23 cellular contexts compared by ENCODE assay signal in the genomic region with DNA sequence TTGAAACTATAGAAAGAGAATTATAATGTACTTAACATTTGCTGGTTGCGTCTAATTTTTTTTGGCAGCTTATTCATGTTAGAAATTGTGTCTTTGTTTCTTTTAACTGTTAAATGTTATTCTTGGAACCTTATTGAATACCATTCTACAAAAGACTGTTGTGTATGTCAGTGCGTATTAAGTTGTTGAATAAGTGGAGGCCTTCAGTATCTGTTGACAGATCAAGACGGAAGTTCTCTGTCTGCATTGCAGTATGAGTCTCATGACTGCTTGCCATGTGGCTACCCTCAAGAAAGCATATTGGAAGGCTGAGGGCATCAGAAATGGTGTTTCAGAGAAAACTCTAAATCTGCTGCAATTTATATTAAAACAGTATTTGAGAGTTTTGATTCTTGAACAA.
"Had no signal": no experiment of that assay in that cellular context is flagged by ENCODE, and none has a peak within 500 bp of the region (broad histone marks: within the 10 kb centered on the region; RNA-seq: fewer than 3 reads in every experiment).

No MANE protein-coding gene starts in this region.

- H3K9me3 ChIP-seq: adrenal gland, body of pancreas, suprapubic skin had no signal

- H3K27ac Mint-ChIP-seq: activated CD4-positive, alpha-beta T cell treated with anti-CD3 and anti-CD28 coated beads for 36 hours; activated naive CD4-positive, alpha-beta T cell treated with anti-CD3 and anti-CD28 coated beads, Interleukin-2, amount 50 U/mL, for 72 hours; activated T-helper 1 cell treated with anti-CD3 and anti-CD28 coated beads, Interleukin-12 subunit alpha, Interleukin-12 subunit beta, Interleukin-2, Interleukin-4 antibody, amounts not matched to agents 30 ng/mL and 10 ng/mL and 1 ng/mL, durations not matched to agents 14 hours and 24 hours and 36 hours; stimulated activated naive CD8-positive, alpha-beta T cell treated with anti-CD3 and anti-CD28 coated beads, Interleukin-15, amount 100 ng/mL, for 72 hours; type B pancreatic cell had no signal

- H3K9me3 Mint-ChIP-seq: activated naive CD4-positive, alpha-beta T cell treated with anti-CD3 and anti-CD28 coated beads, Interleukin-2, amount 50 U/mL, for 72 hours; activated T-helper 1 cell treated with anti-CD3 and anti-CD28 coated beads, Interleukin-12 subunit alpha, Interleukin-12 subunit beta, Interleukin-2, Interleukin-4 antibody, amounts not matched to agents 30 ng/mL and 10 ng/mL and 1 ng/mL, durations not matched to agents 14 hours and 24 hours and 36 hours; naive B cell; stimulated activated naive CD8-positive, alpha-beta T cell treated with anti-CD3 and anti-CD28 coated beads, Interleukin-15, amount 100 ng/mL, for 72 hours; type B pancreatic cell had no signal

- H3K27me3 Mint-ChIP-seq: activated CD4-positive, alpha-beta T cell treated with anti-CD3 and anti-CD28 coated beads for 36 hours; naive B cell; stimulated activated naive CD8-positive, alpha-beta T cell treated with anti-CD3 and anti-CD28 coated beads, Interleukin-15, amount 100 ng/mL, for 72 hours; type B pancreatic cell had no signal

- ATAC-seq: activated CD4-positive, alpha-beta T cell treated with anti-CD3 and anti-CD28 coated beads for 36 hours; activated naive CD4-positive, alpha-beta T cell treated with anti-CD3 and anti-CD28 coated beads, Interleukin-2, amount 50 U/mL, for 72 hours; body of pancreas; left lobe of liver; sciatic nerve; stimulated activated naive CD8-positive, alpha-beta T cell treated with anti-CD3 and anti-CD28 coated beads, Interleukin-15, amount 100 ng/mL, for 72 hours had no signal

- DNase-seq: activated CD4-positive, alpha-beta T cell treated with anti-CD3 and anti-CD28 coated beads for 36 hours; activated CD4-positive, alpha-beta T cell treated with anti-CD3 and anti-CD28 coated beads, Interleukin-2, amount 50 U/mL, for 48 hours; activated gamma-delta T cell treated with Interleukin-2 at 50 U/mL for 16 hours; adrenal gland; body of pancreas; central memory CD4-positive, alpha-beta T cell; cortex of kidney; effector memory CD4-positive, alpha-beta T cell; kidney; mammary epithelial cell; naive B cell; stimulated activated CD4-positive, alpha-beta T cell treated with anti-CD3 and anti-CD28 coated beads, Interleukin-4, amount 100 ng/mL, for 1 hour; stimulated activated naive CD8-positive, alpha-beta T cell treated with anti-CD3 and anti-CD28 coated beads, Interleukin-15, amount 100 ng/mL, for 72 hours; SW 1271 had no signal

- H3K27ac ChIP-seq: adrenal gland, body of pancreas, epithelial cell of prostate, parathyroid adenoma, suprapubic skin had no signal

- H3K4me3 ChIP-seq: adrenal gland, body of pancreas, smooth muscle cell, suprapubic skin had no signal

- H3K4me1 ChIP-seq: parathyroid adenoma had no signal

- H3K27me3 ChIP-seq: adrenal gland, body of pancreas, suprapubic skin had no signal

- H3K4me3 Mint-ChIP-seq: activated CD4-positive, alpha-beta T cell treated with anti-CD3 and anti-CD28 coated beads for 36 hours; activated T-helper 1 cell treated with anti-CD3 and anti-CD28 coated beads, Interleukin-12 subunit alpha, Interleukin-12 subunit beta, Interleukin-2, Interleukin-4 antibody, amounts not matched to agents 30 ng/mL and 10 ng/mL and 1 ng/mL, durations not matched to agents 14 hours and 24 hours and 36 hours; naive B cell; stimulated activated naive CD8-positive, alpha-beta T cell treated with anti-CD3 and anti-CD28 coated beads, Interleukin-15, amount 100 ng/mL, for 72 hours; type B pancreatic cell had no signal
